ENCODE assay signal across 1 cellular context in genomic region chr12:6867407-6868210, GRCh38.
A peak's percentile ranks its signal among the peaks of the same experiment; 100 is the strongest.
TF ChIP-seq lines count a peak whose summit lies in the region.

TSS of gene TPI1 (plus strand) at chr12:6867531. CDS start at chr12:6867567, 36 bp downstream.

TF ChIP-seq in WTC11, 78 proteins besides CTCF, POLR2A, EP300 and RAD21 (continued from another document and continues in another):
- TF ChIP-seq AFF4 (CRISPR knock-in tag; IDR thresholded peaks at IDR 0.05; ENCODE audit: borderline replicate concordance) (no peak), JAZF1 (CRISPR knock-in tag; IDR thresholded peaks at IDR 0.05) (no peak), ATF2 (CRISPR knock-in tag; IDR thresholded peaks at IDR 0.05; ENCODE audit: borderline replicate concordance, low read depth) (no peak), MLX (CRISPR knock-in tag; IDR thresholded peaks at IDR 0.05) (0 out of 2 replicates have a peak, but pooled peaks have one; percentile 64), NR2C2 (CRISPR knock-in tag; IDR thresholded peaks at IDR 0.05) (no peak), KAT7 (CRISPR knock-in tag; IDR thresholded peaks at IDR 0.05; ENCODE audit: borderline replicate concordance) (no peak), ZNF396 (CRISPR knock-in tag; IDR thresholded peaks at IDR 0.05; ENCODE audit: borderline replicate concordance) (no peak), TEAD1 (CRISPR knock-in tag; IDR thresholded peaks at IDR 0.05) (no peak; the same call in 1 of the 2 replicates), MYBL2 (CRISPR knock-in tag; IDR thresholded peaks at IDR 0.05) (0 out of 2 replicates have a peak, but pooled peaks have one; percentile 49), ZNF416 (CRISPR knock-in tag; IDR thresholded peaks at IDR 0.05) (0 out of 2 replicates have a peak, but pooled peaks have one; percentile 10), HMGA2 (CRISPR knock-in tag; IDR thresholded peaks at IDR 0.05) (no peak), NFE2L1 (CRISPR knock-in tag; IDR thresholded peaks at IDR 0.05) (no peak), ELF4 (CRISPR knock-in tag; IDR thresholded peaks at IDR 0.05; ENCODE audit: low read depth) (no peak), OVOL2 (CRISPR knock-in tag; IDR thresholded peaks at IDR 0.05; ENCODE audit: borderline replicate concordance) (0 out of 2 replicates have a peak, but pooled peaks have one; percentile 31), ESRRA (CRISPR knock-in tag; IDR thresholded peaks at IDR 0.05; ENCODE audit: borderline replicate concordance) (no peak; the same call in 1 of the 2 replicates), IRF1 (CRISPR knock-in tag; IDR thresholded peaks at IDR 0.05) (no peak), PRRX2 (CRISPR knock-in tag; IDR thresholded peaks at IDR 0.05) (no peak), E2F4 (CRISPR knock-in tag; IDR thresholded peaks at IDR 0.05; ENCODE audit: borderline replicate concordance, low read depth) (no peak), ZNF317 (CRISPR knock-in tag; IDR thresholded peaks at IDR 0.05; ENCODE audit: borderline replicate concordance, low read depth) (no peak; the same call in 1 of the 2 replicates), ZBTB43 (CRISPR knock-in tag; IDR thresholded peaks at IDR 0.05) (no peak), FOXJ3 (CRISPR knock-in tag; IDR thresholded peaks at IDR 0.05; ENCODE audit: borderline replicate concordance) (no peak), GABPB1 (CRISPR knock-in tag; IDR thresholded peaks at IDR 0.05) (0 out of 2 replicates have a peak, but pooled peaks have one; percentile 9), ZNF532 (CRISPR knock-in tag; IDR thresholded peaks at IDR 0.05; ENCODE audit: borderline replicate concordance) (no peak), TCF7 (CRISPR knock-in tag; IDR thresholded peaks at IDR 0.05; ENCODE audit: low read depth) (no peak), ERG (CRISPR knock-in tag; IDR thresholded peaks at IDR 0.05) (0 out of 2 replicates have a peak, but pooled peaks have one; percentile 42), AR (CRISPR knock-in tag; IDR thresholded peaks at IDR 0.05) (no peak), SP1 (CRISPR knock-in tag; conservative IDR thresholded peaks at IDR 0.05) (peak; percentile 56), RORB (CRISPR knock-in tag; IDR thresholded peaks at IDR 0.05) (no peak; the same call in 1 of the 2 replicates), NFYB (CRISPR knock-in tag; conservative IDR thresholded peaks at IDR 0.05; ENCODE audit: low read depth) (no peak), NR1H2 (CRISPR knock-in tag; IDR thresholded peaks at IDR 0.05) (no peak), PREB (CRISPR knock-in tag; IDR thresholded peaks at IDR 0.05; ENCODE audit: borderline replicate concordance) (no peak), ETV6 (CRISPR knock-in tag; IDR thresholded peaks at IDR 0.05) (no peak), CREB1 (CRISPR knock-in tag; IDR thresholded peaks at IDR 0.05) (no peak), HMGXB4 (CRISPR knock-in tag; IDR thresholded peaks at IDR 0.05) (peak; percentile 89), GRHL2 (CRISPR knock-in tag; IDR thresholded peaks at IDR 0.05; ENCODE audit: insufficient replicate concordance, severe bottlenecking) (no peak), CREM (CRISPR knock-in tag; IDR thresholded peaks at IDR 0.05) (peak; percentile 33; the same call in 1 of the 2 replicates)
